ENCODE assay signal across 1 cellular context in the genomic region with DNA sequence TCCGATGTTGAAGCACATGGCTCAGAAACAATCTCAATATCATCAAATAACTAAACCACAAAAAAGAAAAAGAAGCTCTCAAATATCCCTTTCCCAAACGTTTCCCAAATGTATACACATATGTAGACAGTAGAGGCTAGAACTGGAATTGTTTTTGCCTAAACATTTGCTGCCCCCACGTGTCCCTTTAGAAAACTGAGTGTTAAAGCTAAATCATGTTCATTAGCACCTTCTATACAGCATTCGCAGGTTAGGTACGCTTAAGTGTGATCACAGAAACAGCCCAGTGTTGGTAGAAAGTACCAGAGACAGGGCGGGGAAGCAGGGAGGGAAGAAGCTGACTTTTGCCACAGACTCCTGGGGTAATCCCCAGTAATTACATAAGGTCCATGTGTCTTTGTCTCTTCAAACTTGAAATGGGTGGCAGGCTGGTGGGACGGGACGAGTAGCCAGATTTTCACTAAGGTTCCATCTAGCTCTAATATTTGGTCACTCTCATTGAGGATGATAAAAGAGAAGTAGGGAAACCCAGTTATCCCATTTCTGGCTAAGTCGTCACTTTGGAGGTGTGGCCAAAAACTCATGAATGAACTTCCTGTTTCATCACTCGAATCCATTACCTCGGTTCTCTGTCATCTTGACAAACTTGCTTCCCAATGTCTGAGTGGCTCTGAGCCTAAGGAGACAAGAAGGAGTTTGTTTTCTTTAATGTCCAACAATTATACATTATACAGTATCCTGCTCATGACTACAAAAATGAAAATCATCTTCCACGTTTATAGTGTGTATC.
TF ChIP-seq lines count a peak whose summit lies in the region.

No MANE protein-coding gene starts in this region.

TF ChIP-seq in GM12878, 131 proteins besides CTCF, POLR2A, EP300 and RAD21:
- TF ChIP-seq CREB1 (IDR thresholded peaks at IDR 0.05; ENCODE audit: low read depth) (peak; percentile 12; the same call in 1 of the 2 replicates), SMC3 (IDR thresholded peaks at IDR 0.05; ENCODE audit: borderline replicate concordance, low read length) (peak; percentile 67; the same call in 1 of the 2 replicates), FOXM1 (IDR thresholded peaks at IDR 0.05; ENCODE audit: low read depth, low read length) (0 out of 2 replicates have a peak, but pooled peaks have one; percentile 19), PAX5 (IDR thresholded peaks at IDR 0.05; ENCODE audit: borderline replicate concordance, low read depth, low read length) (no peak)
- TF ChIP-seq, protein P1, sequence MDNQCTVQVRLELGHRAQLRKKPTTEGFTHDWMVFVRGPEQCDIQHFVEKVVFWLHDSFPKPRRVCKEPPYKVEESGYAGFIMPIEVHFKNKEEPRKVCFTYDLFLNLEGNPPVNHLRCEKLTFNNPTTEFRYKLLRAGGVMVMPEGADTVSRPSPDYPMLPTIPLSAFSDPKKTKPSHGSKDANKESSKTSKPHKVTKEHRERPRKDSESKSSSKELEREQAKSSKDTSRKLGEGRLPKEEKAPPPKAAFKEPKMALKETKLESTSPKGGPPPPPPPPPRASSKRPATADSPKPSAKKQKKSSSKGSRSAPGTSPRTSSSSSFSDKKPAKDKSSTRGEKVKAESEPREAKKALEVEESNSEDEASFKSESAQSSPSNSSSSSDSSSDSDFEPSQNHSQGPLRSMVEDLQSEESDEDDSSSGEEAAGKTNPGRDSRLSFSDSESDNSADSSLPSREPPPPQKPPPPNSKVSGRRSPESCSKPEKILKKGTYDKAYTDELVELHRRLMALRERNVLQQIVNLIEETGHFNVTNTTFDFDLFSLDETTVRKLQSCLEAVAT (IDR thresholded peaks at IDR 0.05): peak; percentile 79
